In the genomic region with DNA sequence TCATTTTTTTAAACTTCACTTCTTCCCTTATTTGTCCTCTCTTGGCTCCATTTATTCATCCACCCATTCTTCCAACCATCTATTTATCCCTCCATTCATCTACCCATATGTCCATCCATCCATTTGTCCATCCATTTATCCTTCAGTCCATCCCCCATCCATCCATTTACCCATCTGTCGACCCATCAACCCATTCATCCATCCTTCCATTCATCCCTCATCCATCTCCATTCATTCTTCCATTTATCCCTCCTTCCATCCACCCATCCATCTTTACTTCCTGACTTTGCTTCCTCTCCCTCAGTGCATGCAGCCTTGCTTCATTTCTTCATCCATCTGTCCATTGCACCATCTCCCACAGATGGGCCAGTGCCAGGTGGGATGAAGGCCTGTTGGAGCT, we compare ENCODE assay signal across 31 cellular contexts. TPM values are rescaled to one million over a fixed set of nuclear protein-coding genes. Genes with fewer than 3 reads are reported as not detected.
A peak's percentile ranks its signal among the peaks of the same experiment; 100 is the strongest.
DNase-seq lines count a peak whose midpoint lies in the region; ATAC-seq, FAIRE-seq and TF ChIP-seq lines count a peak whose summit lies in the region.
"Had no signal": no experiment of that assay in that cellular context is flagged by ENCODE, and none has a peak within 500 bp of the region (broad histone marks: within the 10 kb centered on the region; RNA-seq: fewer than 3 reads in every experiment).

No MANE protein-coding gene starts in this region.

- H2BK5ac ChIP-seq in H1 (ENCODE audit: low read depth, low read length): no peak overlapping the region

- intact Hi-C loops in pancreas (cut with DNase I): no loop called here

- no peak overlapping the region for H3K27ac ChIP-seq in HEK293 (ENCODE audit: extremely low read depth, low read depth, low read length)
- no peak overlapping the region for H3K27ac ChIP-seq in H1 (ENCODE audit: low read depth, low read length)
- no peak overlapping the region for H3K27ac ChIP-seq in neural progenitor cell
- no peak overlapping the region for H3K27ac ChIP-seq in pancreas
- H3K27ac ChIP-seq: BLaER1 had no signal

- H3K27me3 ChIP-seq in H1 (replicated peaks in 1 of 4; ENCODE audit: control insufficient read depth in 3 of 4, extremely low read depth in 1 of 4, insufficient read depth in 3 of 4, low read length in 3 of 4): peaks cover 0 to 7% (median 0%) of the 10 kb centered on the region in 4 experiments; a peak in 2 of 7 replicates
- no peaks in the 10 kb centered on the region for H3K27me3 ChIP-seq in neural progenitor cell
- no peaks in the 10 kb centered on the region for H3K27me3 ChIP-seq in pancreas
- H3K27me3 ChIP-seq: BE2C, BLaER1 had no signal

- H3K4me1 Mint-ChIP-seq in neural progenitor cell: peaks cover 10% of the 10 kb centered on the region

- H3K27ac Mint-ChIP-seq in neural progenitor cell: no peak overlapping the region
- H3K27ac Mint-ChIP-seq: CD14-positive monocyte; CD4-positive, CD25-positive, alpha-beta regulatory T cell had no signal

- ATAC-seq in HG03139 (IDR thresholded peaks at IDR 0.05; ENCODE audit: unreplicated experiment) (no peak), pancreas (no peak)
- ATAC-seq: GM12878 had no signal

- H2AK5ac ChIP-seq in H1 (ENCODE audit: low read depth, low read length): 0 out of 2 replicates have a peak overlapping the region, but pooled peaks have one; percentile 75

- WGBS in H1 (ENCODE audit: extremely low coverage in 1 of 2, insufficient coverage in 1 of 2, insufficient read length in 1 of 2, insufficient replicate concordance in 2 of 2, low coverage in 1 of 2, low lambda C conversion rate in 2 of 2, missing lambda C conversion rate in 1 of 2), 2 experiments: 96 to 100% methylated on average over 1 of the region's 1 CpG
- WGBS in pancreas, 2 donors: 63 to 66% methylated on average over 1 of the region's 1 CpG

- TF ChIP-seq EP300 in H1 (IDR thresholded peaks at IDR 0.05; ENCODE audit: borderline replicate concordance in 1 of 2, low read depth in 2 of 2, low read length in 2 of 2): no peak

- H4K20me1 ChIP-seq in H1 (replicated peaks in 1 of 2; ENCODE audit: control insufficient read depth in 1 of 2, insufficient read depth in 2 of 2, low read length in 2 of 2) (peaks cover 0 to 5% of the 10 kb centered on the region in 2 experiments), neural progenitor cell (ENCODE audit: low read depth) (no peaks in the 10 kb centered on the region)
- H4K20me1 ChIP-seq: BLaER1 had no signal

- no peak overlapping the region for H2BK20ac ChIP-seq in H1 (ENCODE audit: low read length)

- no peak overlapping the region for H4K91ac ChIP-seq in H1 (replicated peaks; ENCODE audit: insufficient read length, low read length)

- H3K4me3 ChIP-seq in HEK293 (ENCODE audit: low read depth, low read length) (no peak overlapping the region), H1 (ENCODE audit: extremely low read depth in 1 of 4, insufficient read depth in 2 of 4, low read depth in 3 of 4, low read length in 4 of 4) (no peak overlapping the region), neural progenitor cell (no peak overlapping the region), pancreas (no peak overlapping the region)
- H3K4me3 ChIP-seq: BLaER1, GM12878 had no signal

- H3F3A ChIP-seq in neural progenitor cell (ENCODE audit: low read depth): no peaks in the 10 kb centered on the region

- no peak for TF ChIP-seq RAD21 in H1 (IDR thresholded peaks at IDR 0.05 in 1 of 2, conservative IDR thresholded peaks at IDR 0.05 in 1 of 2; ENCODE audit: low read depth in 2 of 2, low read length in 2 of 2)

- H3K79me1 ChIP-seq in H1 (ENCODE audit: low read depth, low read length): no peaks in the 10 kb centered on the region

- H3K9me3 ChIP-seq in HEK293 (ENCODE audit: control insufficient read depth, insufficient read depth, low read depth, low read length): no peaks in the 10 kb centered on the region
- H3K9me3 ChIP-seq in H1 (ENCODE audit: insufficient read depth in 2 of 2, low read depth in 1 of 2, low read length in 1 of 2): no peaks in the 10 kb centered on the region
- H3K9me3 ChIP-seq in neural progenitor cell (ENCODE audit: low read depth): no peaks in the 10 kb centered on the region
- no peaks in the 10 kb centered on the region for H3K9me3 ChIP-seq in pancreas
- H3K9me3 ChIP-seq: BE2C, BLaER1 had no signal

- POLR2A ChIA-PET in HEK293 (lab: Yijun Ruan, JAX) (no interaction called here), H1 (lab: Charles Lee; ENCODE audit: partially characterized antibody) (no interaction called here)

- H3K9ac ChIP-seq in H1 (replicated peaks in 1 of 4; ENCODE audit: extremely low read depth in 1 of 4, low read depth in 3 of 4, low read length in 3 of 4) (no peak overlapping the region), neural progenitor cell (no peak overlapping the region)
- H3K9ac ChIP-seq: BLaER1 had no signal

- H2AFZ ChIP-seq in H1 (ENCODE audit: low read length) (no peak overlapping the region), neural progenitor cell (replicated peaks) (no peak overlapping the region)

- H3K4ac ChIP-seq in H1 (replicated peaks; ENCODE audit: insufficient read length, low read depth, low read length): no peak overlapping the region

- peak overlapping the region; percentile 39; the same call in 1 of the 2 replicates for H2BK12ac ChIP-seq in H1 (ENCODE audit: low read depth, low read length)

- H3K36me3 Mint-ChIP-seq in neural progenitor cell: no peaks in the 10 kb centered on the region
- H3K36me3 Mint-ChIP-seq: CD14-positive monocyte; CD4-positive, alpha-beta memory T cell; CD4-positive, CD25-positive, alpha-beta regulatory T cell; CD8-positive, alpha-beta memory T cell had no signal

- TF ChIP-seq CTCF in HEK293 (tag by site-specific recombination; IDR thresholded peaks at IDR 0.05) (no peak), H1 (IDR thresholded peaks at IDR 0.05; ENCODE audit: control extremely low read depth in 1 of 3, insufficient read depth in 1 of 3, low read depth in 1 of 3, low read length in 3 of 3) (no peak), neural progenitor cell (IDR thresholded peaks at IDR 0.05) (no peak), pancreas (IDR thresholded peaks at IDR 0.05) (no peak)

- H4K5ac ChIP-seq in H1 (ENCODE audit: insufficient read length, low read depth, low read length): no peak overlapping the region

- FAIRE-seq in H1 (lab: Jason Lieb, UNC) (no peak), pancreas (lab: Jason Lieb, UNC) (no peak)
- FAIRE-seq: A204.1, GM12878, GM12892, GM18507 had no signal

- no peaks in the 10 kb centered on the region for H3K9me3 Mint-ChIP-seq in neural progenitor cell
- H3K9me3 Mint-ChIP-seq: CD4-positive, CD25-positive, alpha-beta regulatory T cell; CD8-positive, alpha-beta memory T cell had no signal

- no peak overlapping the region for H3K23ac ChIP-seq in H1 (ENCODE audit: insufficient read length)

- H3K4me3 Mint-ChIP-seq in neural progenitor cell: peak overlapping the region; percentile 33
- H3K4me3 Mint-ChIP-seq: CD14-positive monocyte; CD4-positive, alpha-beta memory T cell; CD4-positive, CD25-positive, alpha-beta regulatory T cell; CD8-positive, alpha-beta memory T cell had no signal

- no peak for DNase-seq in H1 (ENCODE audit: low read depth in 1 of 2, low spot score in 2 of 2)
- no peak for DNase-seq in neural progenitor cell (ENCODE audit: low spot score)
- DNase-seq in pancreas: no peak
- no peak for DNase-seq in stimulated activated CD4-positive, alpha-beta T cell treated with anti-CD3 and anti-CD28 coated beads, Interleukin-2, amount 100 ng/mL, for 24 hours
- DNase-seq: 8988T; ACHN; BE2C; C1 segment of cervical spinal cord; CD4-positive, alpha-beta memory T cell; CD4-positive, CD25-positive, alpha-beta regulatory T cell; CD8-positive, alpha-beta memory T cell; COR-L47; DMS 273 treated with DMSO at 0.1 percent for 48 hours; DMS153; DMS53; DMS79; DND-41; EL; GDM1 had no signal

- CTCF ChIA-PET in HEK293 (lab: Yijun Ruan, JAX): interaction anchor here (1.0 kb wide), 1 partner anchor 9 kb away, joined by 5 read pairs; no protein-coding TSS in a partner anchor
- CTCF ChIA-PET in H1 (lab: Charles Lee; ENCODE audit: partially characterized antibody): interaction anchor here (1.7 to 18.9 kb wide), 2 partner anchors 9 to 155 kb away, joined by 4 to 328 read pairs; a partner anchor contains a TSS

- no peak for TF ChIP-seq POLR2A in H1 (IDR thresholded peaks at IDR 0.05; ENCODE audit: control extremely low read depth in 1 of 2, low read depth in 2 of 2, low read length in 2 of 2)

- no peak overlapping the region for H3K4me2 ChIP-seq in H1 (ENCODE audit: insufficient read depth in 1 of 2, low read depth in 2 of 2, low read length in 2 of 2)
- no peak overlapping the region for H3K4me2 ChIP-seq in neural progenitor cell
- H3K4me2 ChIP-seq: BLaER1 had no signal

- peaks cover 6% of the 10 kb centered on the region for H3K27me3 Mint-ChIP-seq in neural progenitor cell (ENCODE audit: insufficient read depth, low read depth)
- H3K27me3 Mint-ChIP-seq: CD4-positive, CD25-positive, alpha-beta regulatory T cell had no signal

- peaks cover 10% of the 10 kb centered on the region for H3K23me2 ChIP-seq in H1 (ENCODE audit: low read depth, low read length)

- H3K56ac ChIP-seq in H1 (replicated peaks; ENCODE audit: insufficient read length, low read depth, low read length): no peak overlapping the region

- H2BK120ac ChIP-seq in H1 (replicated peaks; ENCODE audit: low read depth, low read length): no peak overlapping the region

- H3K14ac ChIP-seq in H1 (ENCODE audit: insufficient read length): no peak overlapping the region

- H3K36me3 ChIP-seq in HEK293 (ENCODE audit: control insufficient read depth in 2 of 2, insufficient read depth in 1 of 2, low read length in 2 of 2) (no peaks in the 10 kb centered on the region), H1 (ENCODE audit: control insufficient read depth in 2 of 4, insufficient read depth in 4 of 4, low read length in 3 of 4) (no peaks in the 10 kb centered on the region; a peak in 1 of 8 replicates), neural progenitor cell (no peaks in the 10 kb centered on the region), pancreas (no peaks in the 10 kb centered on the region)
- H3K36me3 ChIP-seq: BE2C, BLaER1 had no signal

- H3K4me1 ChIP-seq in HEK293 (ENCODE audit: control insufficient read depth, insufficient read depth, low read length) (no peaks in the 10 kb centered on the region), H1 (replicated peaks in 1 of 4; ENCODE audit: control insufficient read depth in 3 of 4, insufficient read depth in 4 of 4, low read length in 3 of 4) (peaks cover 0 to 3% (median 0%) of the 10 kb centered on the region in 4 experiments; a peak in 2 of 7 replicates), neural progenitor cell (peaks cover 3% of the 10 kb centered on the region), pancreas (no peaks in the 10 kb centered on the region)
- H3K4me1 ChIP-seq: BE2C had no signal

- H3K79me2 ChIP-seq in H1 (ENCODE audit: control insufficient read depth in 1 of 2, insufficient read depth in 2 of 2, low read length in 2 of 2) (0 out of 4 replicates have a peak, but pooled peaks cover 0 to 4% of the 10 kb centered on the region in 2 experiments), neural progenitor cell (ENCODE audit: low read depth) (no peaks in the 10 kb centered on the region)

- 0 out of 2 replicates have a peak overlapping the region, but pooled peaks have one; percentile 31 for H2BK15ac ChIP-seq in H1 (ENCODE audit: low read length)

- no peak overlapping the region for H4K8ac ChIP-seq in H1 (ENCODE audit: extremely low read depth, insufficient read depth, low read length)

- no peak overlapping the region for H3K18ac ChIP-seq in H1 (ENCODE audit: extremely low read depth, low read length)

RNA-seq across cellular contexts. Expression of a gene that starts 1.8 kb away (rescaled TPM):
- not detected in 2 replicates for total RNA-seq in H1 (2021; fragmentation: NEBNext Ultra II Directional; extraction: Animal tissue kit (Norgen Biotek cat#: 25700))
- polyA plus RNA-seq in H1 (2011; rRNA removed) (0.72 and 2.0 TPM in 2 replicates), pancreas (not detected)
- 1.2 TPM for polyA plus RNA-seq in H1 (2011; cell fraction: cytosol; rRNA removed)
- 0.81 TPM for polyA plus RNA-seq in H1 (2011; cell fraction: nucleus; rRNA removed)
- 0.79 to 2.8 TPM (median 2.4 TPM) in 4 replicates for polyA plus RNA-seq in H1 (2012, experiment 1 of 2)
- not detected for polyA plus RNA-seq in H1 (2012, experiment 2 of 2)
- not detected for polyA plus RNA-seq in H1 (2013, experiment 1 of 2)
- polyA plus RNA-seq in H1 (2013, experiment 2 of 2): 0.22 TPM
- polyA minus RNA-seq in H1 (2011; rRNA and poly(A)+ RNA removed): not detected in 2 replicates
- not detected for polyA minus RNA-seq in H1 (2011; cell fraction: cytosol; rRNA and poly(A)+ RNA removed)
- polyA minus RNA-seq in H1 (2011; cell fraction: nucleus; rRNA and poly(A)+ RNA removed): not detected
- total RNA-seq in neural progenitor cell (ENCODE audit: low replicate concordance) (not detected in 2 replicates), pancreas (not detected)
- total RNA-seq: A673; CD4-positive, alpha-beta memory T cell; CD4-positive, CD25-positive, alpha-beta regulatory T cell; CD8-positive, alpha-beta memory T cell; Daoy; G401; GM12878 had no signal
- polyA plus RNA-seq: AG04450; CD14-positive monocyte; CD4-positive, alpha-beta memory T cell; CD4-positive, CD25-positive, alpha-beta regulatory T cell; CD8-positive, alpha-beta memory T cell had no signal

RNA-seq across cellular contexts. Expression of a gene that starts 11.4 kb away (rescaled TPM):
- total RNA-seq in H1 (2021; fragmentation: NEBNext Ultra II Directional; extraction: Animal tissue kit (Norgen Biotek cat#: 25700)): not detected in 2 replicates
- not detected in 2 replicates for polyA plus RNA-seq in H1 (2011; rRNA removed)
- polyA plus RNA-seq in H1 (2011; cell fraction: cytosol; rRNA removed): not detected
- not detected for polyA plus RNA-seq in H1 (2011; cell fraction: nucleus; rRNA removed)
- not detected in 4 replicates for polyA plus RNA-seq in H1 (2012, experiment 1 of 2)
- not detected for polyA plus RNA-seq in H1 (2012, experiment 2 of 2)
- polyA plus RNA-seq in H1 (2013, experiment 1 of 2): not detected
- not detected for polyA plus RNA-seq in H1 (2013, experiment 2 of 2)
- not detected in 2 replicates for polyA minus RNA-seq in H1 (2011; rRNA and poly(A)+ RNA removed)
- polyA minus RNA-seq in H1 (2011; cell fraction: cytosol; rRNA and poly(A)+ RNA removed): not detected
- not detected for polyA minus RNA-seq in H1 (2011; cell fraction: nucleus; rRNA and poly(A)+ RNA removed)
- total RNA-seq in neural progenitor cell (ENCODE audit: low replicate concordance): not detected in 2 replicates
- total RNA-seq in pancreas: not detected
- not detected for polyA plus RNA-seq in pancreas
- total RNA-seq: A673; CD4-positive, alpha-beta memory T cell; CD4-positive, CD25-positive, alpha-beta regulatory T cell; CD8-positive, alpha-beta memory T cell; Daoy; G401; GM12878 had no signal
- polyA plus RNA-seq: AG04450; CD14-positive monocyte; CD4-positive, alpha-beta memory T cell; CD4-positive, CD25-positive, alpha-beta regulatory T cell; CD8-positive, alpha-beta memory T cell; GM12878 had no signal

RNA-seq across cellular contexts. Expression of a gene that starts 29.6 kb away (rescaled TPM):
- 12.3 and 12.8 TPM in 2 replicates for total RNA-seq in H1 (2021; fragmentation: NEBNext Ultra II Directional; extraction: Animal tissue kit (Norgen Biotek cat#: 25700))
- polyA plus RNA-seq in H1 (2011; rRNA removed) (3.5 and 6.2 TPM in 2 replicates), pancreas (10 to 100 TPM in 1 of 2 donors, 1 to 10 TPM in 1; 4.2 to 11.7 TPM)
- polyA plus RNA-seq in H1 (2011; cell fraction: cytosol; rRNA removed): 9.2 TPM
- polyA plus RNA-seq in H1 (2011; cell fraction: nucleus; rRNA removed): 4.4 TPM
- polyA plus RNA-seq in H1 (2012, experiment 1 of 2): 6.8 to 9.9 TPM (median 8.6 TPM) in 4 replicates
- polyA plus RNA-seq in H1 (2012, experiment 2 of 2): 0.73 TPM
- 6.0 TPM for polyA plus RNA-seq in H1 (2013, experiment 1 of 2)
- polyA plus RNA-seq in H1 (2013, experiment 2 of 2): 5.6 TPM
- polyA minus RNA-seq in H1 (2011; rRNA and poly(A)+ RNA removed): 7.5 and 9.9 TPM in 2 replicates
- 7.9 TPM for polyA minus RNA-seq in H1 (2011; cell fraction: cytosol; rRNA and poly(A)+ RNA removed)
- polyA minus RNA-seq in H1 (2011; cell fraction: nucleus; rRNA and poly(A)+ RNA removed): 18.6 TPM
- total RNA-seq in neural progenitor cell (ENCODE audit: low replicate concordance) (19.8 and 23.8 TPM in 2 replicates), pancreas (1 to 10 TPM; 2.3 to 6.3 (median 3.9) TPM)

RNA-seq across cellular contexts. Expression of a gene that starts 40.0 kb away (rescaled TPM):
- not detected in 2 replicates for total RNA-seq in H1 (2021; fragmentation: NEBNext Ultra II Directional; extraction: Animal tissue kit (Norgen Biotek cat#: 25700))
- polyA plus RNA-seq in H1 (2011; rRNA removed) (not detected in 2 replicates), pancreas (not detected)
- polyA plus RNA-seq in H1 (2011; cell fraction: cytosol; rRNA removed): not detected
- polyA plus RNA-seq in H1 (2011; cell fraction: nucleus; rRNA removed): not detected
- polyA plus RNA-seq in H1 (2012, experiment 1 of 2): not detected in 4 replicates
- polyA plus RNA-seq in H1 (2012, experiment 2 of 2): not detected
- not detected for polyA plus RNA-seq in H1 (2013, experiment 1 of 2)
- polyA plus RNA-seq in H1 (2013, experiment 2 of 2): not detected
- polyA minus RNA-seq in H1 (2011; rRNA and poly(A)+ RNA removed): not detected in 2 replicates
- polyA minus RNA-seq in H1 (2011; cell fraction: cytosol; rRNA and poly(A)+ RNA removed): not detected
- not detected for polyA minus RNA-seq in H1 (2011; cell fraction: nucleus; rRNA and poly(A)+ RNA removed)
- total RNA-seq in neural progenitor cell (ENCODE audit: low replicate concordance) (not detected in 2 replicates), pancreas (not detected)
- total RNA-seq: A673; CD4-positive, alpha-beta memory T cell; CD4-positive, CD25-positive, alpha-beta regulatory T cell; CD8-positive, alpha-beta memory T cell; Daoy; G401; GM12878 had no signal
- polyA plus RNA-seq: AG04450; CD14-positive monocyte; CD4-positive, alpha-beta memory T cell; CD4-positive, CD25-positive, alpha-beta regulatory T cell; CD8-positive, alpha-beta memory T cell; GM12878 had no signal
